8 cellular contexts compared by ENCODE assay signal in the genomic region with DNA sequence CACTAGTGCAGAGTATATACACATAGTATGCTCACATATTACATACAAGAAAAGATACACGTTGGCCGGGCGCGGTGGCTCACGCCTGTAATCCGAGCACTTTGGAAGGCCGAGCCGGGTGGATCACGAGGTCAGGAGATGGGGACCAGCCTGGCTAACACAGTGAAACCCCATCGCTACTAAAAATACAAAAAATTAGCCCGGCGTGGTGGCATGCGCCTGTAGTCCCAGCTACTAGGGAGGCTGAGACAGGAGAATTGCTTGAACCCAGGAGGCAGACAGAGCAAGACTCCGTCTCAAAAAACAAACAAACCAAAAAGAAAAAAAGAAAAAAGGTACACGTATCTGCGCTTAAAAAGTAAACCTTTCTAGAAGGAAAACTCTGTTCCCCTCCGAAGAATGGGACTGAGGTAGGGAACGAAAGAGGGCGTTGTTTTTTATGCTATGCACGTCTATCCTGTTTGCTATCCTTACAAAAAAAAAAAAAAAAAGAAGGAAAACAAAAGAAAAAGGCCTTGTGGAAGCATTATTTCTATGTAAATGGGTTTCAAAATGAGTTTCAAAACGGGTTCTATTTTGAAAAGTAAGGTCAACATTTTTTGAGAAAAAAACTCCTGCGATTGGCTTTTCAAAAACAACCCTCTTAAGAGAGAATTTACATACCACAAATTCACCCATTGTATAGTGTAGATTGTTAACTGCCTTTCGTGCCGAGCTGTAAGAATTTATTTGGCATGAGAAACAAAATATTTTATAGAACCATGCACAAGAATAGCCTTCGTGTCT. TPM values are rescaled to one million over a fixed set of nuclear protein-coding genes. Genes with fewer than 3 reads are reported as not detected.
DNase-seq lines count a peak whose midpoint lies in the region; ATAC-seq, FAIRE-seq and TF ChIP-seq lines count a peak whose summit lies in the region.

No MANE protein-coding gene starts in this region.

- H3K79me2 ChIP-seq in DND-41 (ENCODE audit: insufficient read depth, low read length) (peaks cover 59% of the 10 kb centered on the region), Loucy (ENCODE audit: insufficient read depth, low read length) (peaks cover 45% of the 10 kb centered on the region)

- H4K20me1 ChIP-seq in DND-41 (ENCODE audit: insufficient read depth, low read length) (no peaks in the 10 kb centered on the region; the same call in 1 of the 2 replicates), Loucy (ENCODE audit: insufficient read depth, low read length, poor library complexity, severe bottlenecking) (peaks cover 25% of the 10 kb centered on the region)

- no peak overlapping the region for H2BK15ac ChIP-seq in mesenchymal stem cell (ENCODE audit: low read depth, poor library complexity, severe bottlenecking)

- H3K9ac ChIP-seq in DND-41 (ENCODE audit: low read depth, low read length) (peak overlapping the region; percentile 75), Loucy (ENCODE audit: low read depth, low read length, poor library complexity, severe bottlenecking) (peak overlapping the region; percentile 92), mesenchymal stem cell (ENCODE audit: low read length) (peak overlapping the region; percentile 93)

- no peak for FAIRE-seq in bronchial epithelial cell (lab: Jason Lieb, UNC)

- no peak for ATAC-seq in DND-41 (ENCODE audit: insufficient read depth, low read depth)
- ATAC-seq in GM19324 (IDR thresholded peaks at IDR 0.05; ENCODE audit: low FRiP score, unreplicated experiment): no peak
- ATAC-seq in sciatic nerve: no peak

- DNase-seq in DND-41 (no peak), bronchial epithelial cell (ENCODE audit: low read depth) (peak; percentile 23), mesenchymal stem cell (peak; percentile 37), NCI-H1436 treated with DMSO at 0.1 percent for 48 hours (lab: John Stamatoyannopoulos, UW) (no peak), ecto neural progenitor cell (ENCODE audit: low spot score) (no peak), sciatic nerve (ENCODE audit: low spot score) (no peak)

- peak; percentile 5 for TF ChIP-seq CTCF in DND-41 (IDR thresholded peaks at IDR 0.05; ENCODE audit: borderline replicate concordance, extremely low read depth, low read length, poor library complexity, severe bottlenecking)
- TF ChIP-seq CTCF in Loucy (conservative IDR thresholded peaks at IDR 0.05; ENCODE audit: low read length): no peak
- no peak for TF ChIP-seq CTCF in bronchial epithelial cell (IDR thresholded peaks at IDR 0.05; ENCODE audit: insufficient read depth, low read length, severe bottlenecking)

- no peak overlapping the region for H3K14ac ChIP-seq in mesenchymal stem cell (ENCODE audit: low read length in 2 of 2)

- H3K23ac ChIP-seq in mesenchymal stem cell (ENCODE audit: low read length in 2 of 2): no peak overlapping the region

- peak overlapping the region; percentile 69 for H3K27ac ChIP-seq in DND-41 (ENCODE audit: low read length)
- H3K27ac ChIP-seq in mesenchymal stem cell (ENCODE audit: low read length, poor library complexity, severe bottlenecking): no peak overlapping the region

- intact Hi-C loops in sciatic nerve (cut with DNase I): no loop called here

- H4K8ac ChIP-seq in mesenchymal stem cell (ENCODE audit: low read length): no peak overlapping the region

- no peaks in the 10 kb centered on the region for H3K36me3 ChIP-seq in DND-41 (ENCODE audit: insufficient read depth, low read length)
- H3K36me3 ChIP-seq in Loucy (ENCODE audit: insufficient read depth, low read length): no peaks in the 10 kb centered on the region
- H3K36me3 ChIP-seq in bronchial epithelial cell (ENCODE audit: control insufficient read depth, insufficient read depth, low read length): no peaks in the 10 kb centered on the region
- H3K36me3 ChIP-seq in mesenchymal stem cell (ENCODE audit: control insufficient read depth in 1 of 2, insufficient read depth in 2 of 2, low read depth in 1 of 2, low read length in 2 of 2): no peaks in the 10 kb centered on the region

- H2BK5ac ChIP-seq in mesenchymal stem cell (ENCODE audit: low read depth, low read length, poor library complexity, severe bottlenecking): no peak overlapping the region

- no peaks in the 10 kb centered on the region for H3K9me2 ChIP-seq in Loucy (replicated peaks; ENCODE audit: low read depth, low read length)

- peaks cover 10% of the 10 kb centered on the region for H3K79me1 ChIP-seq in mesenchymal stem cell (replicated peaks; ENCODE audit: low read length, poor library complexity, severe bottlenecking)

- H3F3A ChIP-seq in Loucy (ENCODE audit: low read depth): peaks cover 5% of the 10 kb centered on the region; the same call in 1 of the 2 replicates

- H3K4ac ChIP-seq in mesenchymal stem cell (ENCODE audit: low read depth in 1 of 2, low read length in 2 of 2): no peak overlapping the region

- H3K4me3 ChIP-seq in DND-41 (ENCODE audit: low read depth in 1 of 2, low read length in 2 of 2) (peak overlapping the region; percentile 48 to 73; a peak in 3 of 4 replicates), Loucy (ENCODE audit: low read length, poor library complexity, severe bottlenecking) (peak overlapping the region; percentile 90), bronchial epithelial cell (ENCODE audit: low read depth, low read length) (peak overlapping the region; percentile 71), mesenchymal stem cell (ENCODE audit: insufficient read depth in 1 of 2, low read depth in 1 of 2, low read length in 2 of 2) (peak overlapping the region in 1 of 2 experiments; percentile 90)

- H2BK12ac ChIP-seq in mesenchymal stem cell (ENCODE audit: low read length in 2 of 2): no peak overlapping the region

- WGBS in mesenchymal stem cell: 82% methylated on average over 13 of the region's 25 CpGs

- peak overlapping the region; percentile 59 for H3K4me2 ChIP-seq in DND-41 (ENCODE audit: insufficient read depth, low read length)
- H3K4me2 ChIP-seq in Loucy (ENCODE audit: low read depth, low read length, poor library complexity, severe bottlenecking): peak overlapping the region; percentile 78
- peak overlapping the region; percentile 84 for H3K4me2 ChIP-seq in mesenchymal stem cell (ENCODE audit: low read length, poor library complexity, severe bottlenecking)

- H3K18ac ChIP-seq in mesenchymal stem cell (ENCODE audit: low read depth in 1 of 2, low read length in 2 of 2): no peak overlapping the region

- H2AFZ ChIP-seq in DND-41 (ENCODE audit: low read depth, low read length): peak overlapping the region; percentile 84; the same call in 1 of the 2 replicates
- peak overlapping the region; percentile 91 for H2AFZ ChIP-seq in Loucy (ENCODE audit: low read length)
- no peak overlapping the region for H2AFZ ChIP-seq in mesenchymal stem cell (ENCODE audit: low read depth, low read length)

- no peak overlapping the region for H4K91ac ChIP-seq in mesenchymal stem cell (ENCODE audit: low read length)

- H3K4me1 ChIP-seq in DND-41 (ENCODE audit: insufficient read depth, low read length): peaks cover 27% of the 10 kb centered on the region
- peaks cover 30% of the 10 kb centered on the region for H3K4me1 ChIP-seq in Loucy (ENCODE audit: insufficient read depth, low read length, poor library complexity, severe bottlenecking)
- H3K4me1 ChIP-seq in mesenchymal stem cell (ENCODE audit: control insufficient read depth, insufficient read depth, low read depth, low read length): peaks cover 20% of the 10 kb centered on the region

- H2AK5ac ChIP-seq in mesenchymal stem cell (ENCODE audit: low read length, severe bottlenecking): no peak overlapping the region

- H3K27me3 ChIP-seq in DND-41 (ENCODE audit: insufficient read depth, low read length, poor library complexity) (no peaks in the 10 kb centered on the region), Loucy (ENCODE audit: insufficient read depth, low read length, poor library complexity, severe bottlenecking) (no peaks in the 10 kb centered on the region), bronchial epithelial cell (ENCODE audit: control insufficient read depth, insufficient read depth, low read length) (no peaks in the 10 kb centered on the region), mesenchymal stem cell (ENCODE audit: control insufficient read depth in 1 of 2, insufficient read depth in 1 of 2, low read length in 2 of 2) (no peaks in the 10 kb centered on the region)

- H2BK120ac ChIP-seq in mesenchymal stem cell (ENCODE audit: low read depth, low read length): no peak overlapping the region

- no peaks in the 10 kb centered on the region for H3K9me3 ChIP-seq in DND-41 (ENCODE audit: insufficient read depth, low read length, severe bottlenecking)
- H3K9me3 ChIP-seq in Loucy (ENCODE audit: insufficient read depth, low read depth, low read length): no peaks in the 10 kb centered on the region
- no peaks in the 10 kb centered on the region for H3K9me3 ChIP-seq in mesenchymal stem cell (ENCODE audit: control insufficient read depth, low read length)

RNA-seq across cellular contexts. Expression of gene AK3, which starts 1.2 kb away (rescaled TPM):
- total RNA-seq in bronchial epithelial cell (59.5 and 80.5 TPM in 2 replicates), sciatic nerve (56.4 TPM)
- 48.7 TPM for polyA plus RNA-seq in mesenchymal stem cell (2013, experiment 1 of 2)
- polyA plus RNA-seq in mesenchymal stem cell (2013, experiment 2 of 2): 50.3 TPM

RNA-seq across cellular contexts. Expression of gene RCL1, which starts 53.0 kb away (rescaled TPM):
- total RNA-seq in bronchial epithelial cell (13.2 and 21.9 TPM in 2 replicates), sciatic nerve (24.6 TPM)
- polyA plus RNA-seq in mesenchymal stem cell (2013, experiment 1 of 2): 12.5 TPM
- polyA plus RNA-seq in mesenchymal stem cell (2013, experiment 2 of 2): 13.8 TPM

Comparison
In these comparisons a context has a peak if more than half of its experiments do, and no peak if none do; other contexts are left out.
1. DNase-seq: peak in bronchial epithelial cell (single experiment) and mesenchymal stem cell (single experiment); none in DND-41 (single experiment), NCI-H1436 treated with DMSO at 0.1 percent for 48 hours (single experiment), ecto neural progenitor cell (single experiment) and sciatic nerve (single experiment).
2. Peak in every context shown above with its lines, with median percentiles within 50 percentile points of each other: H3K4me2 ChIP-seq and H3K9ac ChIP-seq.